Comparison of ENCODE assay signal across 24 cellular contexts in genomic region chr3:160279657-160280056, GRCh38. TPM values are rescaled to one million over a fixed set of nuclear protein-coding genes. Genes with fewer than 3 reads are reported as not detected.
"Had no signal": no experiment of that assay in that cellular context is flagged by ENCODE, and none has a peak within 500 bp of the region (broad histone marks: within the 10 kb centered on the region; RNA-seq: fewer than 3 reads in every experiment).

No MANE protein-coding gene starts in this region.

- H3K4me3 ChIP-seq: esophagus squamous epithelium, hepatocyte, mucosa of descending colon, psoas muscle, spleen, thoracic aorta, transverse colon had no signal

- H3K27ac ChIP-seq: epithelial cell of prostate, esophagus squamous epithelium, hepatocyte, neutrophil, psoas muscle, spleen, thoracic aorta, transverse colon had no signal

- H3K27ac Mint-ChIP-seq: naive thymus-derived CD8-positive, alpha-beta T cell; stimulated activated naive B cell treated with anti-CD40 and anti-IgM and Interleukin-4, amounts not matched to agents 10 μg/mL and 1 μg/mL and 100 μg/mL, for 72 hours; stimulated activated naive CD8-positive, alpha-beta T cell treated with anti-CD3 and anti-CD28 coated beads, Interleukin-15, amount 100 ng/mL, for 72 hours had no signal

- H3K4me1 Mint-ChIP-seq: naive thymus-derived CD8-positive, alpha-beta T cell; stimulated activated naive B cell treated with anti-CD40 and anti-IgM and Interleukin-4, amounts not matched to agents 10 μg/mL and 1 μg/mL and 100 μg/mL, for 72 hours; stimulated activated naive CD8-positive, alpha-beta T cell treated with anti-CD3 and anti-CD28 coated beads, Interleukin-15, amount 100 ng/mL, for 72 hours had no signal

- H3K4me1 ChIP-seq: esophagus squamous epithelium, psoas muscle, spleen, transverse colon had no signal

- H3K36me3 ChIP-seq: neutrophil, transverse colon had no signal

- H3K9me3 ChIP-seq: esophagus squamous epithelium, mucosa of descending colon, neutrophil, psoas muscle, spleen, thoracic aorta, transverse colon had no signal

- H3K27me3 Mint-ChIP-seq: naive thymus-derived CD8-positive, alpha-beta T cell; stimulated activated naive B cell treated with anti-CD40 and anti-IgM and Interleukin-4, amounts not matched to agents 10 μg/mL and 1 μg/mL and 100 μg/mL, for 72 hours; stimulated activated naive CD8-positive, alpha-beta T cell treated with anti-CD3 and anti-CD28 coated beads, Interleukin-15, amount 100 ng/mL, for 72 hours had no signal

- ATAC-seq: left colon; mucosa of descending colon; naive thymus-derived CD8-positive, alpha-beta T cell; psoas muscle; sciatic nerve; stimulated activated naive B cell treated with anti-CD40 and anti-IgM and Interleukin-4, amounts not matched to agents 10 μg/mL and 1 μg/mL and 100 μg/mL, for 72 hours; stimulated activated naive CD8-positive, alpha-beta T cell treated with anti-CD3 and anti-CD28 coated beads, Interleukin-15, amount 100 ng/mL, for 72 hours had no signal

- H3K4me3 Mint-ChIP-seq: naive thymus-derived CD8-positive, alpha-beta T cell; stimulated activated naive B cell treated with anti-CD40 and anti-IgM and Interleukin-4, amounts not matched to agents 10 μg/mL and 1 μg/mL and 100 μg/mL, for 72 hours; stimulated activated naive CD8-positive, alpha-beta T cell treated with anti-CD3 and anti-CD28 coated beads, Interleukin-15, amount 100 ng/mL, for 72 hours had no signal

- DNase-seq: cortex of kidney; effector memory CD4-positive, alpha-beta T cell; esophagus squamous epithelium; foreskin melanocyte; head of caudate nucleus; left colon; mammary epithelial cell; mucosa of descending colon; naive thymus-derived CD8-positive, alpha-beta T cell; psoas muscle; retina; spleen; stimulated activated CD4-positive, alpha-beta T cell treated with anti-CD3 and anti-CD28 coated beads, Interleukin-15, amount 100 ng/mL, for 24 hours; stimulated activated CD4-positive, alpha-beta T cell treated with anti-CD3 and anti-CD28 coated beads, Interleukin-1b, Interleukin-23, amount 100 ng/mL, for 48 hours; stimulated activated CD4-positive, alpha-beta T cell treated with anti-CD3 and anti-CD28 coated beads, Interleukin-4, amount 100 ng/mL, for 24 hours; stimulated activated naive B cell treated with anti-CD40 and anti-IgM and Interleukin-4, amounts not matched to agents 10 μg/mL and 1 μg/mL and 100 μg/mL, for 72 hours; stimulated activated naive CD8-positive, alpha-beta T cell treated with anti-CD3 and anti-CD28 coated beads, Interleukin-15, amount 100 ng/mL, for 72 hours; transverse colon had no signal

- H3K27me3 ChIP-seq: esophagus squamous epithelium, hepatocyte, neutrophil, spleen, transverse colon had no signal

- H3K9me3 Mint-ChIP-seq: naive thymus-derived CD8-positive, alpha-beta T cell; stimulated activated naive B cell treated with anti-CD40 and anti-IgM and Interleukin-4, amounts not matched to agents 10 μg/mL and 1 μg/mL and 100 μg/mL, for 72 hours; stimulated activated naive CD8-positive, alpha-beta T cell treated with anti-CD3 and anti-CD28 coated beads, Interleukin-15, amount 100 ng/mL, for 72 hours had no signal

RNA-seq across cellular contexts. Expression of gene C3orf80, which starts 54.4 kb away (rescaled TPM):
- total RNA-seq: mammary epithelial cell; naive thymus-derived CD8-positive, alpha-beta T cell; skeletal muscle tissue had no signal
